Comparison of ENCODE assay signal across 8 cellular contexts in genomic region chr9:134025606-134026541, GRCh38. TPM values are rescaled to one million over a fixed set of nuclear protein-coding genes. Genes with fewer than 3 reads are reported as not detected.
DNase-seq lines count a peak whose midpoint lies in the region; ATAC-seq, FAIRE-seq and TF ChIP-seq lines count a peak whose summit lies in the region.

No MANE protein-coding gene starts in this region.

- H3K36me3 Mint-ChIP-seq in activated naive CD4-positive, alpha-beta T cell treated with anti-CD3 and anti-CD28 coated beads, Interleukin-2, amount 50 U/mL, for 24 hours: no peaks in the 10 kb centered on the region

- ATAC-seq in HG03378 (IDR thresholded peaks at IDR 0.05; ENCODE audit: unreplicated experiment) (peak; percentile 37), heart right ventricle (peak in 6 of 8 donors; percentile 0 to 35 (median 4))

- peaks cover 0 to 25% (median 0%) of the 10 kb centered on the region in 9 donors for H3K36me3 ChIP-seq in heart right ventricle

- H3K4me3 ChIP-seq in heart right ventricle: peak overlapping the region; percentile 78 to 98 (median 94)

- H3K4me1 ChIP-seq in heart right ventricle: peaks cover 3 to 18% (median 9%) of the 10 kb centered on the region in 9 donors

- H3K27me3 Mint-ChIP-seq in activated naive CD4-positive, alpha-beta T cell treated with anti-CD3 and anti-CD28 coated beads, Interleukin-2, amount 50 U/mL, for 24 hours: no peaks in the 10 kb centered on the region

- no peak for TF ChIP-seq CTCF in C4-2B (conservative IDR thresholded peaks at IDR 0.05)
- peak in 6 of 9 donors; percentile 5 to 32 (median 14) for TF ChIP-seq CTCF in heart right ventricle (IDR thresholded peaks at IDR 0.05)

- DNase-seq in GM19239 (ENCODE audit: insufficient read length, low spot score): peak; percentile 76
- peak; percentile 12 for DNase-seq in SHP77 treated with DMSO at 0.1 percent for 48 hours (lab: John Stamatoyannopoulos, UW)
- DNase-seq in heart right ventricle: peak; percentile 34 to 54
- DNase-seq in putamen (ENCODE audit: low spot score): peak; percentile 19
- no peak for DNase-seq in T1000 (lab: John Stamatoyannopoulos, UW)

- intact Hi-C loops in heart right ventricle (cut with DNase I): loop anchor here in 3 of 10 donors (5.0 to 10.0 kb wide), 3 partner anchors 41 to 111 kb away; partner anchors contain the start of genes BRD3 (in 3 of the 3) and WDR5 (in 2 of the 3)

- no peaks in the 10 kb centered on the region for H3K9me3 ChIP-seq in heart right ventricle

- H3K27ac ChIP-seq in C4-2B (peak overlapping the region; percentile 66), heart right ventricle (peak overlapping the region; percentile 26 to 81 (median 74))

- H3K27me3 ChIP-seq in heart right ventricle: no peaks in the 10 kb centered on the region

- 16 to 17% methylated on average over 63 to 66 of the region's 66 CpGs for WGBS in heart right ventricle, 2 donors

- no peak overlapping the region for H3K27ac Mint-ChIP-seq in activated naive CD4-positive, alpha-beta T cell treated with anti-CD3 and anti-CD28 coated beads, Interleukin-2, amount 50 U/mL, for 24 hours

- peak overlapping the region; percentile 80 for H3K4me3 Mint-ChIP-seq in activated naive CD4-positive, alpha-beta T cell treated with anti-CD3 and anti-CD28 coated beads, Interleukin-2, amount 50 U/mL, for 24 hours

- FAIRE-seq in GM19239 (lab: Jason Lieb, UNC): peak; percentile 80

- H3K4me1 Mint-ChIP-seq in activated naive CD4-positive, alpha-beta T cell treated with anti-CD3 and anti-CD28 coated beads, Interleukin-2, amount 50 U/mL, for 24 hours: peaks cover 16% of the 10 kb centered on the region

- no peaks in the 10 kb centered on the region for H3K9me3 Mint-ChIP-seq in activated naive CD4-positive, alpha-beta T cell treated with anti-CD3 and anti-CD28 coated beads, Interleukin-2, amount 50 U/mL, for 24 hours

RNA-seq across cellular contexts. Expression of gene BRD3OS, which starts 0.6 kb away (rescaled TPM):
- total RNA-seq in heart right ventricle: 10 to 100 TPM in 2 of 10 donors, 1 to 10 TPM in 8; 4.1 to 11.6 (median 7.8) TPM
- polyA plus RNA-seq in heart right ventricle: 1 to 10 TPM; 4.8 to 6.7 TPM

RNA-seq across cellular contexts. Expression of gene VAV2, which starts 33.8 kb away (rescaled TPM):
- 1 to 10 TPM; 2.9 to 7.1 (median 5.0) TPM for total RNA-seq in heart right ventricle
- polyA plus RNA-seq in heart right ventricle: 1 to 10 TPM; 4.3 to 5.7 TPM

RNA-seq across cellular contexts. Expression of gene BRD3, which starts 42.0 kb away (rescaled TPM):
- total RNA-seq in heart right ventricle: 10 to 100 TPM; 23.2 to 34.4 (median 29.7) TPM
- 10 to 100 TPM in 1 of 2 donors, 1 to 10 TPM in 1; 5.7 to 11.1 TPM for polyA plus RNA-seq in heart right ventricle
